8 cellular contexts compared by ENCODE assay signal in genomic region chr7:100130608-100131453, GRCh38. TPM values are rescaled to one million over a fixed set of nuclear protein-coding genes. Genes with fewer than 3 reads are reported as not detected.
A peak's percentile ranks its signal among the peaks of the same experiment; 100 is the strongest.
DNase-seq lines count a peak whose midpoint lies in the region; ATAC-seq and TF ChIP-seq lines count a peak whose summit lies in the region.

No MANE protein-coding gene starts in this region.

- H3K27me3 ChIP-seq in CD8-positive, alpha-beta T cell (ENCODE audit: insufficient read depth, low read length), result no peaks in the 10 kb centered on the region
- no peaks in the 10 kb centered on the region for H3K27me3 ChIP-seq in PC-3 (ENCODE audit: low read length)
- H3K27me3 ChIP-seq in neutrophil, result peaks cover 16% of the 10 kb centered on the region
- H3K27me3 ChIP-seq in thoracic aorta (replicated peaks; ENCODE audit: insufficient read depth), result no peaks in the 10 kb centered on the region

- H3K9me2 ChIP-seq in PC-3 (replicated peaks; ENCODE audit: low read length), result no peaks in the 10 kb centered on the region

- no peaks in the 10 kb centered on the region for H3F3A ChIP-seq in PC-3 (ENCODE audit: low read length, unreplicated experiment)

- TF ChIP-seq CTCF in CD8-positive, alpha-beta T cell (IDR thresholded peaks at IDR 0.05), result peak; percentile 99
- TF ChIP-seq CTCF in PC-3 (conservative IDR thresholded peaks at IDR 0.05; ENCODE audit: low read depth, low read length) (peak; percentile 71), foreskin fibroblast (IDR thresholded peaks at IDR 0.05; ENCODE audit: low read depth, low read length) (peak; percentile 62), neutrophil (IDR thresholded peaks at IDR 0.05) (peak; percentile 90), thoracic aorta (IDR thresholded peaks at IDR 0.05) (peak; percentile 83)

- peak overlapping the region; percentile 18; the same call in 1 of the 2 replicates for H3K9ac ChIP-seq in PC-3 (ENCODE audit: low read length)

- H3K79me2 ChIP-seq in PC-3 (ENCODE audit: low read length), result 0 out of 2 replicates have a peak, but pooled peaks cover 5% of the 10 kb centered on the region

- H2AFZ ChIP-seq in PC-3 (ENCODE audit: low read length), result peak overlapping the region; percentile 79

- peak overlapping the region; percentile 82 for H3K4me2 ChIP-seq in PC-3 (ENCODE audit: low read length)

- ATAC-seq in CD8-positive, alpha-beta T cell, result peak; percentile 19
- ATAC-seq in PC-3 (no peak), thoracic aorta (ENCODE audit: insufficient number of reproducible peaks, low FRiP score, low read depth) (peak; percentile 63), HG03460 (IDR thresholded peaks at IDR 0.05; ENCODE audit: unreplicated experiment) (no peak)

- DNase-seq in CD8-positive, alpha-beta T cell, result peak; percentile 70 to 93 (median 85)
- DNase-seq in HUDEP-2 (lab: John Stamatoyannopoulos, UW; ENCODE audit: unreplicated experiment in 76 of 76) (peak in 59 of 76 experiments; percentile 12 to 85 (median 55)), PC-3 (peak; percentile 65), foreskin fibroblast (peak in 1 of 2 donors; percentile 78), thoracic aorta (ENCODE audit: low spot score) (no peak)
- DNase-seq in activated T-helper 2 cell treated with anti-CD3 and anti-CD28 coated beads, Interferon-gamma antibody, Interleukin-2, Interleukin-4, amounts not matched to agents 10 μg/mL and 5 μg/mL and 100 μg/mL, durations not matched to agents 14 hours and 24 hours and 36 hours (ENCODE audit: low spot score), result peak; percentile 78

- CTCF ChIA-PET in CD8-positive, alpha-beta T cell (lab: Charles Lee), result interaction anchor here (0.6 to 6.8 kb wide), 50 partner anchors 9 to 438 kb away, joined by 3 to 112 read pairs (median 6); partner anchors contain the start of genes AP4M1, AZGP1, GAL3ST4 and LAMTOR4
- CTCF ChIA-PET in PC-3 (lab: Charles Lee), result interaction anchor here (1.0 kb wide), 1 partner anchor 29 kb away, joined by 6 read pairs; no protein-coding TSS in a partner anchor

- no peaks in the 10 kb centered on the region for H3K27me3 Mint-ChIP-seq in CD8-positive, alpha-beta T cell (ENCODE audit: low read depth)
- no peaks in the 10 kb centered on the region for H3K27me3 Mint-ChIP-seq in activated T-helper 2 cell treated with anti-CD3 and anti-CD28 coated beads, Interferon-gamma antibody, Interleukin-2, Interleukin-4, amounts not matched to agents 10 μg/mL and 5 μg/mL and 100 μg/mL, durations not matched to agents 14 hours and 24 hours and 36 hours (ENCODE audit: low read depth)

- no peaks in the 10 kb centered on the region for H3K9me3 Mint-ChIP-seq in CD8-positive, alpha-beta T cell
- no peaks in the 10 kb centered on the region for H3K9me3 Mint-ChIP-seq in activated T-helper 2 cell treated with anti-CD3 and anti-CD28 coated beads, Interferon-gamma antibody, Interleukin-2, Interleukin-4, amounts not matched to agents 10 μg/mL and 5 μg/mL and 100 μg/mL, durations not matched to agents 14 hours and 24 hours and 36 hours

- no peak overlapping the region for H3K27ac Mint-ChIP-seq in CD8-positive, alpha-beta T cell
- H3K27ac Mint-ChIP-seq in activated T-helper 2 cell treated with anti-CD3 and anti-CD28 coated beads, Interferon-gamma antibody, Interleukin-2, Interleukin-4, amounts not matched to agents 10 μg/mL and 5 μg/mL and 100 μg/mL, durations not matched to agents 14 hours and 24 hours and 36 hours, result no peak overlapping the region

- peaks cover 10% of the 10 kb centered on the region for H3K36me3 Mint-ChIP-seq in CD8-positive, alpha-beta T cell
- H3K36me3 Mint-ChIP-seq in activated T-helper 2 cell treated with anti-CD3 and anti-CD28 coated beads, Interferon-gamma antibody, Interleukin-2, Interleukin-4, amounts not matched to agents 10 μg/mL and 5 μg/mL and 100 μg/mL, durations not matched to agents 14 hours and 24 hours and 36 hours (ENCODE audit: low read depth), result peaks cover 6% of the 10 kb centered on the region

- H3K4me1 ChIP-seq in CD8-positive, alpha-beta T cell (ENCODE audit: insufficient read depth, low read length), result peaks cover 12% of the 10 kb centered on the region
- 0 out of 2 replicates have a peak, but pooled peaks cover 4% of the 10 kb centered on the region for H3K4me1 ChIP-seq in PC-3 (ENCODE audit: insufficient read depth, low read length)
- H3K4me1 ChIP-seq in neutrophil (ENCODE audit: control insufficient read depth in 1 of 2, insufficient read depth in 1 of 2, low read depth in 1 of 2, low read length in 1 of 2), result peaks cover 23 to 29% of the 10 kb centered on the region in 2 experiments
- H3K4me1 ChIP-seq in thoracic aorta (ENCODE audit: control insufficient read depth in 1 of 2, low read depth in 2 of 2), result peaks cover 13 to 27% of the 10 kb centered on the region in 2 donors

- H3K4me1 Mint-ChIP-seq in CD8-positive, alpha-beta T cell (ENCODE audit: low read depth), result peaks cover 24% of the 10 kb centered on the region
- H3K4me1 Mint-ChIP-seq in activated T-helper 2 cell treated with anti-CD3 and anti-CD28 coated beads, Interferon-gamma antibody, Interleukin-2, Interleukin-4, amounts not matched to agents 10 μg/mL and 5 μg/mL and 100 μg/mL, durations not matched to agents 14 hours and 24 hours and 36 hours (ENCODE audit: low read depth), result peaks cover 19% of the 10 kb centered on the region

- no peaks in the 10 kb centered on the region for H3K36me3 ChIP-seq in CD8-positive, alpha-beta T cell (ENCODE audit: insufficient read depth, low read length)
- H3K36me3 ChIP-seq in PC-3 (ENCODE audit: low read depth, low read length) (no peaks in the 10 kb centered on the region), neutrophil (no peaks in the 10 kb centered on the region), thoracic aorta (no peaks in the 10 kb centered on the region)

- POLR2A ChIA-PET in CD8-positive, alpha-beta T cell (lab: Charles Lee), result interaction anchor here (0.6 to 4.2 kb wide), 7 partner anchors 10 to 631 kb away, joined by 3 to 15 read pairs (median 4); partner anchors contain the start of genes COPS6 and MCM7
- POLR2A ChIA-PET in PC-3 (lab: Charles Lee; ENCODE audit: unreplicated experiment), result no interaction called here

- no peak overlapping the region for H3K4me3 Mint-ChIP-seq in CD8-positive, alpha-beta T cell
- no peak overlapping the region for H3K4me3 Mint-ChIP-seq in activated T-helper 2 cell treated with anti-CD3 and anti-CD28 coated beads, Interferon-gamma antibody, Interleukin-2, Interleukin-4, amounts not matched to agents 10 μg/mL and 5 μg/mL and 100 μg/mL, durations not matched to agents 14 hours and 24 hours and 36 hours (ENCODE audit: low read depth)

- no TSS peak for BruUV-seq in PC-3 (replicated peaks; lab: Mats Ljungman, UMichigan)

- no peaks in the 10 kb centered on the region for H4K20me1 ChIP-seq in PC-3 (ENCODE audit: low read length)

- H3K27ac ChIP-seq in CD8-positive, alpha-beta T cell (ENCODE audit: low read depth, low read length), result no peak overlapping the region
- H3K27ac ChIP-seq in PC-3 (ENCODE audit: low read length), result no peak overlapping the region
- no peak overlapping the region for H3K27ac ChIP-seq in neutrophil
- H3K27ac ChIP-seq in thoracic aorta, result no peak overlapping the region

- H3K9me3 ChIP-seq in CD8-positive, alpha-beta T cell (ENCODE audit: low read length), result no peaks in the 10 kb centered on the region
- H3K9me3 ChIP-seq in PC-3 (ENCODE audit: low read length), result no peaks in the 10 kb centered on the region
- H3K9me3 ChIP-seq in neutrophil, result no peaks in the 10 kb centered on the region
- no peaks in the 10 kb centered on the region for H3K9me3 ChIP-seq in thoracic aorta

- intact Hi-C loops in CD8-positive, alpha-beta T cell (cut with DNase I, micrococcal nuclease), result loop anchor here (1.0 to 5.0 kb wide), 8 partner anchors 31 to 218 kb away; partner anchors contain the start of genes GAL3ST4 (in 1 of the 2) and ZNF3 (in 1 of the 2)
- intact Hi-C loops in PC-3 (cut with micrococcal nuclease), result loop anchor here (5.0 kb wide), 2 partner anchors 211 to 276 kb away; no protein-coding TSS in a partner anchor
- intact Hi-C loops in activated T-helper 2 cell treated with anti-CD3 and anti-CD28 coated beads, Interferon-gamma antibody, Interleukin-2, Interleukin-4, amounts not matched to agents 10 μg/mL and 5 μg/mL and 100 μg/mL, durations not matched to agents 14 hours and 24 hours and 36 hours (cut with micrococcal nuclease), result loop anchor here (1.0 to 10.0 kb wide), 3 partner anchors 139 to 214 kb away; no protein-coding TSS in a partner anchor

- H3K4me3 ChIP-seq in CD8-positive, alpha-beta T cell (ENCODE audit: low read depth, low read length), result no peak overlapping the region
- peak overlapping the region; percentile 48; the same call in 1 of the 2 replicates for H3K4me3 ChIP-seq in PC-3 (ENCODE audit: low read length)
- peak overlapping the region in 1 of 2 donors; percentile 21 for H3K4me3 ChIP-seq in foreskin fibroblast (ENCODE audit: low read depth in 1 of 2, low read length in 2 of 2)
- peak overlapping the region in 1 of 2 experiments; percentile 15 for H3K4me3 ChIP-seq in neutrophil (ENCODE audit: low read depth in 1 of 2, low read length in 1 of 2)
- H3K4me3 ChIP-seq in thoracic aorta, result peak overlapping the region; percentile 63

RNA-seq across cellular contexts. Expression of gene MBLAC1, which starts 4.1 kb away (rescaled TPM):
- total RNA-seq in CD8-positive, alpha-beta T cell, result 1 to 10 TPM; 4.2 to 4.6 TPM
- 2.7 and 4.3 TPM in 2 replicates for total RNA-seq in PC-3 (2014; rRNA removed)
- 2.8 and 2.9 TPM in 2 replicates for total RNA-seq in activated T-helper 2 cell treated with anti-CD3 and anti-CD28 coated beads, Interferon-gamma antibody, Interleukin-2, Interleukin-4, amounts not matched to agents 10 μg/mL and 5 μg/mL and 100 μg/mL, durations not matched to agents 14 hours and 24 hours and 36 hours
- 1 to 10 TPM in 1 of 2 donors, not detected in 1; 1.1 TPM for total RNA-seq in thoracic aorta

RNA-seq across cellular contexts. Expression of gene CNPY4, which starts 11.4 kb away (rescaled TPM):
- total RNA-seq in CD8-positive, alpha-beta T cell, result 10 to 100 TPM; 21.4 to 24.4 TPM
- 7.5 and 11.6 TPM in 2 replicates for total RNA-seq in PC-3 (2014; rRNA removed)
- 17.0 and 19.1 TPM in 2 replicates for total RNA-seq in activated T-helper 2 cell treated with anti-CD3 and anti-CD28 coated beads, Interferon-gamma antibody, Interleukin-2, Interleukin-4, amounts not matched to agents 10 μg/mL and 5 μg/mL and 100 μg/mL, durations not matched to agents 14 hours and 24 hours and 36 hours
- 10 to 100 TPM; 12.6 to 13.7 TPM for total RNA-seq in thoracic aorta

RNA-seq across cellular contexts. Expression of gene TAF6, which starts 11.7 kb away (rescaled TPM):
- 10 to 100 TPM; 24.9 to 31.6 TPM for total RNA-seq in CD8-positive, alpha-beta T cell
- 51.4 and 58.6 TPM in 2 replicates for total RNA-seq in PC-3 (2014; rRNA removed)
- 68.1 and 76.9 TPM in 2 replicates for total RNA-seq in activated T-helper 2 cell treated with anti-CD3 and anti-CD28 coated beads, Interferon-gamma antibody, Interleukin-2, Interleukin-4, amounts not matched to agents 10 μg/mL and 5 μg/mL and 100 μg/mL, durations not matched to agents 14 hours and 24 hours and 36 hours
- 10 to 100 TPM; 48.0 to 72.8 TPM for total RNA-seq in thoracic aorta

RNA-seq across cellular contexts. Expression of gene LAMTOR4, which starts 17.9 kb away (rescaled TPM):
- total RNA-seq in CD8-positive, alpha-beta T cell, result 10 to 100 TPM; 68.4 to 83.1 TPM
- 107 and 146 TPM in 2 replicates for total RNA-seq in PC-3 (2014; rRNA removed)
- 125 and 130 TPM in 2 replicates for total RNA-seq in activated T-helper 2 cell treated with anti-CD3 and anti-CD28 coated beads, Interferon-gamma antibody, Interleukin-2, Interleukin-4, amounts not matched to agents 10 μg/mL and 5 μg/mL and 100 μg/mL, durations not matched to agents 14 hours and 24 hours and 36 hours
- total RNA-seq in thoracic aorta, result 100 to 1,000 TPM; 125 to 205 TPM

RNA-seq across cellular contexts. Expression of gene TRAPPC14, which starts 27.7 kb away (rescaled TPM):
- total RNA-seq in CD8-positive, alpha-beta T cell, result 10 to 100 TPM; 40.6 to 47.1 TPM
- 19.2 and 20.3 TPM in 2 replicates for total RNA-seq in PC-3 (2014; rRNA removed)
- total RNA-seq in activated T-helper 2 cell treated with anti-CD3 and anti-CD28 coated beads, Interferon-gamma antibody, Interleukin-2, Interleukin-4, amounts not matched to agents 10 μg/mL and 5 μg/mL and 100 μg/mL, durations not matched to agents 14 hours and 24 hours and 36 hours, result 31.2 and 33.2 TPM in 2 replicates
- 10 to 100 TPM; 14.0 to 18.0 TPM for total RNA-seq in thoracic aorta

Comparison
In these comparisons a context has a peak if more than half of its experiments do, and no peak if none do; other contexts are left out.
1. ATAC-seq: peak in CD8-positive, alpha-beta T cell (single experiment) and thoracic aorta (single experiment); none in PC-3 (single experiment) and HG03460 (single experiment).
2. Peak in every context shown above with its lines, with median percentiles within 50 percentile points of each other: CTCF ChIP-seq.